33 cellular contexts compared by ENCODE assay signal in genomic region chr3:31409389-31409788, GRCh38.
"Had no signal": no experiment of that assay in that cellular context is flagged by ENCODE, and none has a peak within 500 bp of the region (broad histone marks: within the 10 kb centered on the region; RNA-seq: fewer than 3 reads in every experiment).

No MANE protein-coding gene starts in this region.

- H3K27me3 ChIP-seq: ascending aorta, cardiac muscle cell had no signal

- H3K27ac ChIP-seq: ascending aorta, cardiac muscle cell, VCaP had no signal

- H3K9me3 ChIP-seq: ascending aorta had no signal

- H3K4me3 Mint-ChIP-seq: activated B cell treated with CpG ODN at 0.5 μM for 24 hours; activated CD4-positive, alpha-beta memory T cell treated with anti-CD3 and anti-CD28 coated beads, Interleukin-2, amount 10 ng/mL, durations not matched to agents 7 days and 5 days; activated CD4-positive, alpha-beta T cell treated with anti-CD3 and anti-CD28 coated beads, Interleukin-2, amount 10 ng/mL, durations not matched to agents 24 days and 14 days; activated CD8-positive, alpha-beta memory T cell treated with anti-CD3 and anti-CD28 coated beads, Interleukin-2, amount 10 ng/mL, durations not matched to agents 7 days and 5 days; activated CD8-positive, alpha-beta T cell treated with anti-CD3 and anti-CD28 coated beads, Interleukin-2, amount 10 ng/mL, durations not matched to agents 7 days and 5 days; activated naive CD4-positive, alpha-beta T cell treated with anti-CD3 and anti-CD28 coated beads for 36 hours; activated naive CD8-positive, alpha-beta T cell; activated naive CD8-positive, alpha-beta T cell treated with anti-CD3 and anti-CD28 coated beads, Interleukin-2, amount 10 ng/mL, durations not matched to agents 7 days and 5 days; activated naive CD8-positive, alpha-beta T cell treated with anti-CD3 and anti-CD28 coated beads, Interleukin-2, amount 50 U/mL, for 24 hours; activated T-cell treated with anti-CD3 and anti-CD28 coated beads, Interleukin-2, amount 50 U/mL, for 24 hours; brain; central memory CD8-positive, alpha-beta T cell; T-helper 1 cell treated with Interleukin-12 subunit alpha and Interleukin-12 subunit beta and Interleukin-4 antibody, amounts not matched to agents 30 μg/mL and 1 μg/mL, for 36 hours; T-helper 2 cell treated with Interferon-gamma antibody and Interleukin-4, amounts not matched to agents 5 μg/mL and 100 μg/mL, for 36 hours had no signal

- H3K36me3 Mint-ChIP-seq: activated CD8-positive, alpha-beta memory T cell treated with anti-CD3 and anti-CD28 coated beads, Interleukin-2, amount 10 ng/mL, durations not matched to agents 7 days and 5 days; activated naive CD8-positive, alpha-beta T cell treated with anti-CD3 and anti-CD28 coated beads, Interleukin-2, amount 10 ng/mL, durations not matched to agents 7 days and 5 days; brain had no signal

- H3K36me3 ChIP-seq: ascending aorta, cardiac muscle cell had no signal

- H3K4me1 Mint-ChIP-seq: activated B cell treated with CpG ODN at 0.5 μM for 24 hours; activated CD4-positive, alpha-beta memory T cell treated with anti-CD3 and anti-CD28 coated beads, Interleukin-2, amount 10 ng/mL, durations not matched to agents 7 days and 5 days; activated CD4-positive, alpha-beta T cell treated with anti-CD3 and anti-CD28 coated beads, Interleukin-2, amount 10 ng/mL, durations not matched to agents 24 days and 14 days; activated CD8-positive, alpha-beta memory T cell treated with anti-CD3 and anti-CD28 coated beads, Interleukin-2, amount 10 ng/mL, durations not matched to agents 7 days and 5 days had no signal

- H3K9me3 Mint-ChIP-seq: activated B cell treated with CpG ODN at 0.5 μM for 24 hours; activated CD4-positive, alpha-beta memory T cell treated with anti-CD3 and anti-CD28 coated beads, Interleukin-2, amount 10 ng/mL, durations not matched to agents 7 days and 5 days; activated naive CD4-positive, alpha-beta T cell treated with anti-CD3 and anti-CD28 coated beads for 36 hours; activated naive CD8-positive, alpha-beta T cell treated with anti-CD3 and anti-CD28 coated beads, Interleukin-2, amount 50 U/mL, for 24 hours; activated T-cell treated with anti-CD3 and anti-CD28 coated beads, Interleukin-2, amount 50 U/mL, for 24 hours; activated T-helper 2 cell treated with anti-CD3 and anti-CD28 coated beads, Interferon-gamma antibody, Interleukin-2, Interleukin-4, amounts not matched to agents 10 μg/mL and 5 μg/mL and 100 μg/mL, durations not matched to agents 14 hours and 24 hours and 36 hours; brain; central memory CD8-positive, alpha-beta T cell; T-helper 1 cell treated with Interleukin-12 subunit alpha and Interleukin-12 subunit beta and Interleukin-4 antibody, amounts not matched to agents 30 μg/mL and 1 μg/mL, for 36 hours; T-helper 2 cell treated with Interferon-gamma antibody and Interleukin-4, amounts not matched to agents 5 μg/mL and 100 μg/mL, for 36 hours had no signal

- H3K27ac Mint-ChIP-seq: activated B cell treated with CpG ODN at 0.5 μM for 24 hours; activated CD4-positive, alpha-beta memory T cell treated with anti-CD3 and anti-CD28 coated beads, Interleukin-2, amount 10 ng/mL, durations not matched to agents 7 days and 5 days; activated CD4-positive, alpha-beta T cell treated with anti-CD3 and anti-CD28 coated beads, Interleukin-2, amount 10 ng/mL, durations not matched to agents 24 days and 14 days; activated CD8-positive, alpha-beta memory T cell treated with anti-CD3 and anti-CD28 coated beads, Interleukin-2, amount 10 ng/mL, durations not matched to agents 7 days and 5 days; activated CD8-positive, alpha-beta T cell treated with anti-CD3 and anti-CD28 coated beads, Interleukin-2, amount 10 ng/mL, durations not matched to agents 7 days and 5 days; activated naive CD4-positive, alpha-beta T cell treated with anti-CD3 and anti-CD28 coated beads for 36 hours; activated naive CD8-positive, alpha-beta T cell; activated naive CD8-positive, alpha-beta T cell treated with anti-CD3 and anti-CD28 coated beads, Interleukin-2, amount 10 ng/mL, durations not matched to agents 7 days and 5 days; activated naive CD8-positive, alpha-beta T cell treated with anti-CD3 and anti-CD28 coated beads, Interleukin-2, amount 50 U/mL, for 24 hours; activated T-cell treated with anti-CD3 and anti-CD28 coated beads, Interleukin-2, amount 50 U/mL, for 24 hours; activated T-helper 2 cell treated with anti-CD3 and anti-CD28 coated beads, Interferon-gamma antibody, Interleukin-2, Interleukin-4, amounts not matched to agents 10 μg/mL and 5 μg/mL and 100 μg/mL, durations not matched to agents 14 hours and 24 hours and 36 hours; brain; T-helper 1 cell treated with Interleukin-12 subunit alpha and Interleukin-12 subunit beta and Interleukin-4 antibody, amounts not matched to agents 30 μg/mL and 1 μg/mL, for 36 hours; T-helper 2 cell treated with Interferon-gamma antibody and Interleukin-4, amounts not matched to agents 5 μg/mL and 100 μg/mL, for 36 hours had no signal

- H3K27me3 Mint-ChIP-seq: activated CD4-positive, alpha-beta memory T cell treated with anti-CD3 and anti-CD28 coated beads, Interleukin-2, amount 10 ng/mL, durations not matched to agents 7 days and 5 days; activated CD4-positive, alpha-beta T cell treated with anti-CD3 and anti-CD28 coated beads, Interleukin-2, amount 10 ng/mL, durations not matched to agents 24 days and 14 days; activated naive CD8-positive, alpha-beta T cell treated with anti-CD3 and anti-CD28 coated beads, Interleukin-2, amount 10 ng/mL, durations not matched to agents 7 days and 5 days; activated naive CD8-positive, alpha-beta T cell treated with anti-CD3 and anti-CD28 coated beads, Interleukin-2, amount 50 U/mL, for 24 hours; activated T-cell treated with anti-CD3 and anti-CD28 coated beads, Interleukin-2, amount 50 U/mL, for 24 hours; brain; central memory CD8-positive, alpha-beta T cell had no signal

- ATAC-seq: activated CD8-positive, alpha-beta memory T cell treated with anti-CD3 and anti-CD28 coated beads, Interleukin-2, amount 10 ng/mL, durations not matched to agents 7 days and 5 days; activated CD8-positive, alpha-beta T cell treated with anti-CD3 and anti-CD28 coated beads, Interleukin-2, amount 10 ng/mL, durations not matched to agents 7 days and 5 days; activated naive CD8-positive, alpha-beta T cell treated with anti-CD3 and anti-CD28 coated beads, Interleukin-2, amount 50 U/mL, for 24 hours had no signal

- DNase-seq: activated B cell treated with CpG ODN at 0.5 μM for 24 hours; activated CD4-positive, alpha-beta memory T cell treated with anti-CD3 and anti-CD28 coated beads, Interleukin-2, amount 10 ng/mL, durations not matched to agents 7 days and 5 days; activated CD4-positive, alpha-beta T cell treated with anti-CD3 and anti-CD28 coated beads for 4 hours; activated CD4-positive, alpha-beta T cell treated with anti-CD3 and anti-CD28 coated beads, Interleukin-2, amount 10 ng/mL, durations not matched to agents 24 days and 14 days; activated CD4-positive, alpha-beta T cell treated with anti-CD3 and anti-CD28 coated beads, Interleukin-2, amount 50 U/mL, for 48 hours; activated CD4-positive, CD25-positive, alpha-beta regulatory T cell treated with anti-CD3 and anti-CD28 coated beads, Interleukin-2, amount 50 U/mL, for 72 hours; activated CD8-positive, alpha-beta memory T cell treated with anti-CD3 and anti-CD28 coated beads for 24 hours; activated CD8-positive, alpha-beta memory T cell treated with anti-CD3 and anti-CD28 coated beads, Interleukin-2, amount 10 ng/mL, durations not matched to agents 7 days and 5 days; activated CD8-positive, alpha-beta memory T cell treated with anti-CD3 and anti-CD28 coated beads, Interleukin-2, amount 50 U/mL, for 48 hours; activated CD8-positive, alpha-beta T cell treated with anti-CD3 and anti-CD28 coated beads, Interleukin-2, amount 10 ng/mL, durations not matched to agents 7 days and 5 days; activated effector memory CD4-positive, alpha-beta T cell treated with Interleukin-2 at 50 U/mL for 16 hours; activated gamma-delta T cell; activated naive CD4-positive, alpha-beta T cell treated with anti-CD3 and anti-CD28 coated beads for 36 hours; activated naive CD4-positive, alpha-beta T cell treated with anti-CD3 and anti-CD28 coated beads, Interleukin-2, amount 50 U/mL, for 16 hours; activated naive CD8-positive, alpha-beta T cell treated with anti-CD3 and anti-CD28 coated beads, Interleukin-2, amount 10 ng/mL, durations not matched to agents 7 days and 5 days; activated naive CD8-positive, alpha-beta T cell treated with anti-CD3 and anti-CD28 coated beads, Interleukin-2, amount 50 U/mL, for 24 hours; activated T-cell treated with anti-CD3 and anti-CD28 coated beads, Interleukin-2, amount 50 U/mL, for 24 hours; activated T-cell treated with anti-CD3 and anti-CD28 coated beads, Interleukin-2, amount 50 U/mL, for 48 hours; amygdala; anterior cingulate cortex; caudate nucleus; cerebellar nuclear complex; T-helper 2 cell; T-helper 9 cell had no signal

- H3K4me3 ChIP-seq: ascending aorta, cardiac muscle cell had no signal
